ENCODE assay signal across 13 cellular contexts in the genomic region with DNA sequence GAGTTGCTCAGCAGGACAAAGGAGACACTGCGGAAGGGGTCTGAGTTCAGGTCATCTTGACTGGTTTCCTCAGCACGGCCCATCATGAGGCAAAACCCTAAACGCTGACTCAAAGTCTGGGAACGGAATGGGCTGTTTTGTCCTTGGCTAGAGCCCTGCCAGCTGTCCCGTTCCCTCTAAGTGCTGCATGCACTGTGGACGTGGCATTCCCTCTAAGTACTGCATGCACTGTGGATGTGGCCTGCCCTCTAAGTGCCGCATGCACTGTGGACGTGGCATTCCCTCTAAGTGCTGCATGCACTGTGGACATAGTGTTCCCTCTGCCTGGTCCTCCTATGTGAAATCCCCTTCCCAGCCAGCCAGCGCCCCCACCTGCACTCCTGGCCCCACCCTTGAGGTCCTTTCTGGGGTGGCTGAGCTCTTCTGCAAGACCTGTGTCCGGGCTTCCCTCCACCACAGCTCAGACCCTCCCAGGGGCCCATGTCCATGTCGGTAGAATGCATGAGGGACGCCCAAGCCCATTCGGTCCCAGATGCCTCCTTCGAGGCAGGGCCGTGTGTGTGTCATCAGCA. TPM values are rescaled to one million over a fixed set of nuclear protein-coding genes. Genes with fewer than 3 reads are reported as not detected.
DNase-seq lines count a peak whose midpoint lies in the region; ATAC-seq and TF ChIP-seq lines count a peak whose summit lies in the region.
"Had no signal": no experiment of that assay in that cellular context is flagged by ENCODE, and none has a peak within 500 bp of the region (broad histone marks: within the 10 kb centered on the region; RNA-seq: fewer than 3 reads in every experiment).

No MANE protein-coding gene starts in this region.

- H3K27me3 ChIP-seq in mammary epithelial cell (ENCODE audit: insufficient read depth, low read length): peaks cover 2% of the 10 kb centered on the region
- no peaks in the 10 kb centered on the region for H3K27me3 ChIP-seq in breast epithelium

- peaks cover 3% of the 10 kb centered on the region for H3K27me3 Mint-ChIP-seq in mesothelial cell of epicardium (ENCODE audit: low read depth)
- H3K27me3 Mint-ChIP-seq: activated naive CD4-positive, alpha-beta T cell treated with anti-CD3 and anti-CD28 coated beads, Interleukin-2, amount 50 U/mL, for 24 hours had no signal

- DNase-seq in mammary epithelial cell (no peak), breast epithelium (ENCODE audit: low spot score in 2 of 2) (no peak), fibroblast of pulmonary artery (ENCODE audit: low read depth) (peak; percentile 36), mesothelial cell of epicardium (ENCODE audit: low spot score in 2 of 2, unreplicated experiment in 2 of 2) (no peak), NCI-H2081 treated with DMSO at 0.1 percent for 48 hours (lab: John Stamatoyannopoulos, UW) (no peak), hepatic stellate cell (ENCODE audit: low spot score) (no peak)
- DNase-seq in activated naive CD4-positive, alpha-beta T cell treated with anti-CD3 and anti-CD28 coated beads, Interleukin-2, amount 50 U/mL, for 16 hours: no peak
- DNase-seq: activated CD4-positive, alpha-beta T cell treated with anti-CD3 and anti-CD28 coated beads, Interleukin-2, amount 50 U/mL, for 48 hours; effector CD8-positive, alpha-beta T cell; stimulated activated CD4-positive, alpha-beta T cell treated with anti-CD3 and anti-CD28 coated beads, Interleukin-2, amount 100 ng/mL, for 24 hours; stimulated activated naive CD8-positive, alpha-beta T cell treated with anti-CD3 and anti-CD28 coated beads, Interleukin-15, Interleukin-2, amounts not matched to agents 100 U/mL and 50 U/mL, for 24 hours had no signal

- TF ChIP-seq POLR2A in breast epithelium (IDR thresholded peaks at IDR 0.05): no peak

- H3K4me1 Mint-ChIP-seq in mesothelial cell of epicardium: peaks cover 27% of the 10 kb centered on the region
- H3K4me1 Mint-ChIP-seq: activated naive CD4-positive, alpha-beta T cell treated with anti-CD3 and anti-CD28 coated beads, Interleukin-2, amount 50 U/mL, for 24 hours had no signal

- H3K4me1 ChIP-seq in mammary epithelial cell (ENCODE audit: insufficient read depth, low read length): no peaks in the 10 kb centered on the region
- peaks cover 3 to 6% of the 10 kb centered on the region in 2 donors for H3K4me1 ChIP-seq in breast epithelium

- H3K9me3 Mint-ChIP-seq in mesothelial cell of epicardium: no peaks in the 10 kb centered on the region
- H3K9me3 Mint-ChIP-seq: activated naive CD4-positive, alpha-beta T cell treated with anti-CD3 and anti-CD28 coated beads, Interleukin-2, amount 50 U/mL, for 24 hours had no signal

- no peaks in the 10 kb centered on the region for H3K36me3 ChIP-seq in mammary epithelial cell (ENCODE audit: insufficient read depth, low read length)
- no peaks in the 10 kb centered on the region for H3K36me3 ChIP-seq in breast epithelium

- peak overlapping the region; percentile 44 for H3K4me3 Mint-ChIP-seq in mesothelial cell of epicardium
- H3K4me3 Mint-ChIP-seq: activated naive CD4-positive, alpha-beta T cell treated with anti-CD3 and anti-CD28 coated beads, Interleukin-2, amount 50 U/mL, for 24 hours had no signal

- dilution Hi-C loops in mammary epithelial cell (cut with HindIII; ENCODE audit: low sequenced_read_pairs): no loop called here

- H3K4me3 ChIP-seq in mammary epithelial cell (replicated peaks in 1 of 3; ENCODE audit: insufficient read depth in 1 of 3, low read depth in 2 of 3, low read length in 3 of 3): no peak overlapping the region
- H3K4me3 ChIP-seq in breast epithelium: peak overlapping the region in 1 of 3 donors; percentile 25
- H3K4me3 ChIP-seq in fibroblast of pulmonary artery (replicated peaks; ENCODE audit: low read depth, low read length): no peak overlapping the region

- no peak for TF ChIP-seq CTCF in mammary epithelial cell (conservative IDR thresholded peaks at IDR 0.05 in 1 of 2, IDR thresholded peaks at IDR 0.05 in 1 of 2; ENCODE audit: extremely low read depth in 1 of 2, insufficient read depth in 1 of 2, low read depth in 1 of 2, low read length in 2 of 2)
- TF ChIP-seq CTCF in breast epithelium (IDR thresholded peaks at IDR 0.05): no peak
- TF ChIP-seq CTCF in fibroblast of pulmonary artery (IDR thresholded peaks at IDR 0.05; ENCODE audit: low read length, missing control alignments): no peak
- TF ChIP-seq CTCF in mesothelial cell of epicardium (IDR thresholded peaks at IDR 0.05; ENCODE audit: unreplicated experiment): no peak

- H3K4me2 ChIP-seq in mammary epithelial cell (ENCODE audit: insufficient read depth, low read depth, low read length): peak overlapping the region; percentile 28

- no TSS peak for BruUV-seq in mammary epithelial cell (replicated peaks; lab: Mats Ljungman, UMichigan)

- intact Hi-C loops in mammary epithelial cell (cut with micrococcal nuclease) (no loop called here), breast epithelium (cut with DNase I; ENCODE audit: low total_unique reads) (no loop called here)

- WGBS in mammary epithelial cell (ENCODE audit: low coverage, missing lambda C conversion rate): 74% methylated on average over 11 of the region's 15 CpGs

- H3K79me2 ChIP-seq in mammary epithelial cell (ENCODE audit: insufficient read depth, low read length): no peaks in the 10 kb centered on the region

- H3K27ac Mint-ChIP-seq in mesothelial cell of epicardium: no peak overlapping the region
- H3K27ac Mint-ChIP-seq: activated naive CD4-positive, alpha-beta T cell treated with anti-CD3 and anti-CD28 coated beads, Interleukin-2, amount 50 U/mL, for 24 hours had no signal

- H3K27ac ChIP-seq in mammary epithelial cell (ENCODE audit: insufficient read depth, low read depth, low read length) (no peak overlapping the region), breast epithelium (no peak overlapping the region)

- H3K9ac ChIP-seq in mammary epithelial cell (ENCODE audit: insufficient read depth, low read length): no peak overlapping the region

- H3K9me3 ChIP-seq in mammary epithelial cell (replicated peaks; ENCODE audit: insufficient read depth, low read length) (no peaks in the 10 kb centered on the region), breast epithelium (no peaks in the 10 kb centered on the region)

- H4K20me1 ChIP-seq in mammary epithelial cell (ENCODE audit: insufficient read depth, low read length): no peaks in the 10 kb centered on the region

- CTCF ChIA-PET in mammary epithelial cell (lab: Charles Lee; ENCODE audit: low non-redundant PET): interaction anchor here (0.8 kb wide), 1 partner anchor 607 kb away, joined by 7 read pairs; no protein-coding TSS in a partner anchor

- peaks cover 1% of the 10 kb centered on the region for H3K36me3 Mint-ChIP-seq in mesothelial cell of epicardium
- H3K36me3 Mint-ChIP-seq: activated naive CD4-positive, alpha-beta T cell treated with anti-CD3 and anti-CD28 coated beads, Interleukin-2, amount 50 U/mL, for 24 hours had no signal

- peak overlapping the region; percentile 54 for H2AFZ ChIP-seq in mammary epithelial cell (ENCODE audit: low read depth, low read length)

- in situ Hi-C loops in mammary epithelial cell (cut with MboI; ENCODE audit: low sequenced_read_pairs in 2 of 2): no loop called here

- ATAC-seq in GM19397 (IDR thresholded peaks at IDR 0.05; ENCODE audit: unreplicated experiment): no peak
- ATAC-seq: stimulated activated naive CD8-positive, alpha-beta T cell treated with anti-CD3 and anti-CD28 coated beads, Interleukin-15, Interleukin-2, amounts not matched to agents 100 U/mL and 50 U/mL, for 24 hours had no signal

RNA-seq across cellular contexts. Expression of gene TM2D3, which starts 36.7 kb away (rescaled TPM):
- total RNA-seq in mammary epithelial cell (10 to 100 TPM; 27.7 to 36.0 TPM), breast epithelium (10 to 100 TPM; 40.3 to 49.8 (median 46.2) TPM), mesothelial cell of epicardium (49.3 to 51.9 TPM (median 51.2 TPM) in 3 replicates)
- 36.2 TPM for polyA plus RNA-seq in mammary epithelial cell
- polyA minus RNA-seq in mammary epithelial cell: 53.7 TPM
